In the genomic region with DNA sequence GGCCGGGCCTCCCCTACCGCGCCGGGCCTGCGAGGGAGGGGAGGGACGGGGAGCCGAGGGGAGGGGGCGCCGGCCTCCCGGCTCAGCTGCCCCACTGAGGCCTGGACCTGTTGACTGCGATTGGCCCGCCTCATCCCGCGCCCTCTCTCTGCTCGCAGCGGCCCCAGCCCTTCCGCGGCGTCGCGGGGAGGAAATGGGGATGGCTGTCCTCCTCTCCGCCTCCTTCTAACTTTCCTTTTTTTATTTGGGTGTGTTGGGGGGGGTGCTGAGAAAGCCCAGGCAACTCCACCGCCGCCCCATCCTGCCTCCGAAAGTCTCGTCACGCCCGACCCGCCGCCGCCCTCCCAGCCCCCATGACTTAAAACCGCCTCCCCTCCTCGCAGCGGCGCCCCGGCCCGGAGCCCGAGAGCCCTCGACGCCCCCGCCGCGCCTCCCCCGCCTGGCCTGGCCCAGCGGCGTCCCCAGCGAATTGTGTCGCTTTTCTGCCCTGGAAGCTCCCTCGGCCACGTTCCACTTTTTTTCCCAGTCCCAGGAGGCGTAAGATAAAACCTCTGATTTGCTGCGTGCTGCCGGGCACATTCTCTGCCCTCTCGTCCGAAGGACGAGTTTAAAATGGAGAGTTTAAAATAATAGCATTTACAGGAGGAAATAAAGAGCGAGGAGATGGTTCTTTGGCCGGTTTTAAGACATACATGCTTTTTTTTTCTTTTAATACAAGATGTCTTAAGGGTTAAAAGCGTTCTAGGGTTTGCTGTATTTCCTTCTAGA, we compare ENCODE assay signal across 8 cellular contexts. TPM values are rescaled to one million over a fixed set of nuclear protein-coding genes. Genes with fewer than 3 reads are reported as not detected.
DNase-seq lines count a peak whose midpoint lies in the region; ATAC-seq and TF ChIP-seq lines count a peak whose summit lies in the region.

No MANE protein-coding gene starts in this region.

- no peaks in the 10 kb centered on the region for H3K36me3 Mint-ChIP-seq in activated naive CD8-positive, alpha-beta T cell

- no peak for TF ChIP-seq CTCF in RWPE1 (conservative IDR thresholded peaks at IDR 0.05; ENCODE audit: low read depth)
- no peak for TF ChIP-seq CTCF in osteoblast (IDR thresholded peaks at IDR 0.05; ENCODE audit: extremely low read depth, low read depth, low read length)

- no peaks in the 10 kb centered on the region for H3K27me3 ChIP-seq in osteoblast (ENCODE audit: insufficient read depth, low read length)

- peak overlapping the region; percentile 82 for H3K4me3 ChIP-seq in osteoblast (ENCODE audit: insufficient read depth, low read length)

- H4K20me1 ChIP-seq in osteoblast (ENCODE audit: insufficient read depth, low read length) = no peaks in the 10 kb centered on the region

- H3K27ac Mint-ChIP-seq in activated naive CD8-positive, alpha-beta T cell = peak overlapping the region; percentile 95

- no peaks in the 10 kb centered on the region for H3K36me3 ChIP-seq in osteoblast (ENCODE audit: insufficient read depth, low read length)

- H3K9me3 ChIP-seq in osteoblast (ENCODE audit: low read depth, low read length) = no peaks in the 10 kb centered on the region

- DNase-seq in AG20443 (ENCODE audit: low spot score) (peak; percentile 75), RWPE1 (ENCODE audit: low spot score) (peak; percentile 61), Right ventricle myocardium inferior (ENCODE audit: missing footprints) (peak; percentile 93), osteoblast (ENCODE audit: insufficient read length, low spot score, missing footprints) (peak; percentile 93), amniotic stem cell (lab: John Stamatoyannopoulos, UW) (no peak)

- peak overlapping the region; percentile 61 for H2AFZ ChIP-seq in osteoblast (ENCODE audit: low read length)

- peaks cover 8% of the 10 kb centered on the region for H3K4me1 ChIP-seq in osteoblast (ENCODE audit: insufficient read depth, low read length)

- H3K27me3 Mint-ChIP-seq in activated naive CD8-positive, alpha-beta T cell = peaks cover 17% of the 10 kb centered on the region

- peak overlapping the region; percentile 92 for H3K4me2 ChIP-seq in osteoblast (ENCODE audit: insufficient read depth, low read length)

- H3K4me1 Mint-ChIP-seq in activated naive CD8-positive, alpha-beta T cell (ENCODE audit: low read depth) = peaks cover 27% of the 10 kb centered on the region

- H3K9me3 Mint-ChIP-seq in activated naive CD8-positive, alpha-beta T cell (ENCODE audit: low read depth) = no peaks in the 10 kb centered on the region

- CTCF ChIA-PET in RWPE1 (lab: Yijun Ruan, JAX) = interaction anchor here (0.5 to 1.0 kb wide), 4 partner anchors 10 to 230 kb away, joined by 3 to 5 read pairs (median 3); no protein-coding TSS in a partner anchor

- intact Hi-C loops in Right ventricle myocardium inferior (cut with DNase I) = loop anchor here (2.0 to 10.0 kb wide), 3 partner anchors 30 to 798 kb away; partner anchors contain the start of genes BMI1 and NEBL

- peak overlapping the region; percentile 93 for H3K4me3 Mint-ChIP-seq in activated naive CD8-positive, alpha-beta T cell

- no peaks in the 10 kb centered on the region for H3K79me2 ChIP-seq in osteoblast (ENCODE audit: insufficient read depth, low read length)

- H3K27ac ChIP-seq in RWPE1 (peak overlapping the region; percentile 99), osteoblast (ENCODE audit: low read depth, low read length) (peak overlapping the region; percentile 82)

- POLR2A ChIA-PET in RWPE1 (lab: Yijun Ruan, JAX; ENCODE audit: low non-redundant PET) = no interaction called here

- peak; percentile 46 for ATAC-seq in GM19035 (IDR thresholded peaks at IDR 0.05; ENCODE audit: unreplicated experiment)
- ATAC-seq in HG03442 (IDR thresholded peaks at IDR 0.05; ENCODE audit: unreplicated experiment) = peak; percentile 18
- ATAC-seq in Right ventricle myocardium inferior = peak; percentile 82

RNA-seq across cellular contexts. Expression of gene SKIDA1, which starts 0.9 kb away (rescaled TPM):
- total RNA-seq in Right ventricle myocardium inferior (2.6 TPM), osteoblast (0.29 and 0.36 TPM in 2 replicates)

RNA-seq across cellular contexts. Expression of gene MLLT10, which starts 7.7 kb away (rescaled TPM):
- 18.3 TPM for total RNA-seq in Right ventricle myocardium inferior
- 37.6 and 44.8 TPM in 2 replicates for total RNA-seq in osteoblast

Comparison
In these comparisons a context has a peak if more than half of its experiments do, and no peak if none do; other contexts are left out.
1. ATAC-seq: peak in every context shown above with its lines; median percentile 82 in Right ventricle myocardium inferior; 46 in GM19035; 18 in HG03442.